In genomic region chrY:19601113-19601512, GRCh38 we compare ENCODE assay signal across 16 cellular contexts.
A peak's percentile ranks its signal among the peaks of the same experiment; 100 is the strongest.
DNase-seq lines count a peak whose midpoint lies in the region; ATAC-seq and TF ChIP-seq lines count a peak whose summit lies in the region.
"Had no signal": no experiment of that assay in that cellular context is flagged by ENCODE, and none has a peak within 500 bp of the region (broad histone marks: within the 10 kb centered on the region; RNA-seq: fewer than 3 reads in every experiment).

No MANE protein-coding gene starts in this region.

- ATAC-seq in GM18498 (IDR thresholded peaks at IDR 0.05; ENCODE audit: unreplicated experiment) (peak; percentile 53), HG02588 (IDR thresholded peaks at IDR 0.05; ENCODE audit: unreplicated experiment) (peak; percentile 49), mucosa of descending colon (no peak)
- ATAC-seq: A549, GM12878, HCT116 had no signal

- no peaks in the 10 kb centered on the region for H3K27me3 ChIP-seq in OCI-LY3 (ENCODE audit: low read depth, low read length)
- H3K27me3 ChIP-seq: BE2C had no signal

- no peak overlapping the region for H3K4me3 ChIP-seq in OCI-LY3 (ENCODE audit: low read length)
- H3K4me3 ChIP-seq in choroid plexus epithelial cell (ENCODE audit: low read depth, low read length): no peak overlapping the region
- no peak overlapping the region for H3K4me3 ChIP-seq in mucosa of descending colon
- H3K4me3 ChIP-seq: A549, GM12878, GM23248 had no signal

- H3K9ac ChIP-seq in OCI-LY3 (ENCODE audit: low read length): no peak overlapping the region
- H3K9ac ChIP-seq: GM23248 had no signal

- H4K20me1 ChIP-seq in OCI-LY3 (ENCODE audit: insufficient read depth, low read length): no peaks in the 10 kb centered on the region

- H3K9me3 ChIP-seq in OCI-LY3 (ENCODE audit: insufficient read depth, low read length): no peaks in the 10 kb centered on the region
- no peaks in the 10 kb centered on the region for H3K9me3 ChIP-seq in mucosa of descending colon
- H3K9me3 ChIP-seq: A549, BE2C had no signal

- peaks cover 33% of the 10 kb centered on the region for H3K36me3 ChIP-seq in OCI-LY3 (replicated peaks; ENCODE audit: low read depth, low read length)
- no peaks in the 10 kb centered on the region for H3K36me3 ChIP-seq in mucosa of descending colon (ENCODE audit: low read depth)
- H3K36me3 ChIP-seq: BE2C had no signal

- no peak overlapping the region for H3K27ac ChIP-seq in OCI-LY3 (ENCODE audit: low read length)
- H3K27ac ChIP-seq: A549, C4-2B, GM23248, HL-60 had no signal

- no peak for TF ChIP-seq CTCF in OCI-LY3 (IDR thresholded peaks at IDR 0.05; ENCODE audit: low read depth, low read length)
- TF ChIP-seq CTCF in choroid plexus epithelial cell (conservative IDR thresholded peaks at IDR 0.05; ENCODE audit: low read depth, low read length): no peak
- TF ChIP-seq CTCF in mucosa of descending colon (IDR thresholded peaks at IDR 0.05): no peak

- H3K4me2 ChIP-seq in OCI-LY3 (ENCODE audit: low read length): peak overlapping the region; percentile 8; the same call in 1 of the 2 replicates
- H3K4me2 ChIP-seq: A549 had no signal

- peaks cover 25% of the 10 kb centered on the region for H3K4me1 ChIP-seq in OCI-LY3 (ENCODE audit: low read length)
- H3K4me1 ChIP-seq in mucosa of descending colon (ENCODE audit: low read depth): no peaks in the 10 kb centered on the region
- H3K4me1 ChIP-seq: A549, BE2C had no signal

- no peaks in the 10 kb centered on the region for H3K79me2 ChIP-seq in OCI-LY3 (ENCODE audit: low read length)

- DNase-seq in choroid plexus epithelial cell (ENCODE audit: low read depth): peak; percentile 9
- no peak for DNase-seq in UCSD-AML1 (lab: John Stamatoyannopoulos, UW; ENCODE audit: unreplicated experiment)
- DNase-seq in HuH-7 (ENCODE audit: low spot score): no peak
- no peak for DNase-seq in mucosa of descending colon
- DNase-seq: BE2C; CD4-positive, alpha-beta memory T cell; DMS79 had no signal

- intact Hi-C loops in mucosa of descending colon (cut with DNase I, micrococcal nuclease): no loop called here

- H2AFZ ChIP-seq in OCI-LY3 (ENCODE audit: low read depth, low read length): no peak overlapping the region
- H2AFZ ChIP-seq: GM23248 had no signal
